9 cellular contexts compared by ENCODE assay signal in the genomic region with DNA sequence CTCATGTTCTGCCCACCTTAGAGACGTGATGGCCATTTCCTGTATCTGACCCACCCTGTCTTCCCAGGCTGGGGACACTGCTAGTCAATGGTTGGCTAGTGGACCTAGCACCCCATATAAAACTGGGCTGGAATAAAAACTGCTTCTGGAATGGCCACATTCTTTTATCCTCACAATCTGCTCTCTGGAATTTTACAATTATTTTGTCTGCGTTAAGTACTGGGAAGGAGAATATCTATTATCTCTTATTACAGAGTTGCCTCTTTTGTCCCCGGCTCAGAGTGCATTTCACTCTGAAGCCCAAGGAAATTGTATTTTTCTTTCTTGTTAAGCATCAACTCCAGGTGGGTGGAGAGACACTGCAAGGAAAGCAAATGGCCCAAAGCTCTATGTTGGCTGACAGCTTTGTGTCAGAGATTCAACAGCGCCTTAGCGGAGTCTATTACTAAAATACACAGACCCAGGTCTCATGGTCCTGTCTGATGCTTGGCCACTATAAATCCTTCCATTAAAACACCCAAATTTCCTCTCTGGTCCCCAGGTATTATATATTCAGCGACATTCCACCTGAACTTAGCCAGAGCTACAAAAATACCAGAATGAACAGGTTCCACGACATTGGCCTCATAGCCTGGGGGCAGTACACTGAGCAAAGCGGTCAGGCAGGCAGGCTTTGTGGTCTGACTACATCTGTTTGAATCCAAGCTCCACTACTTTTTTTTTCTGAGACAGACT.
A peak's percentile ranks its signal among the peaks of the same experiment; 100 is the strongest.
DNase-seq lines count a peak whose midpoint lies in the region; ATAC-seq and TF ChIP-seq lines count a peak whose summit lies in the region.
"Had no signal": no experiment of that assay in that cellular context is flagged by ENCODE, and none has a peak within 500 bp of the region (broad histone marks: within the 10 kb centered on the region; RNA-seq: fewer than 3 reads in every experiment).

No MANE protein-coding gene starts in this region.

- H3K36me3 Mint-ChIP-seq in mesothelial cell of epicardium: no peaks in the 10 kb centered on the region
- H3K36me3 Mint-ChIP-seq: stimulated activated naive B cell treated with anti-CD40 and anti-IgM and Interleukin-4, amounts not matched to agents 10 μg/mL and 1 μg/mL and 100 μg/mL, for 72 hours had no signal

- no peak for DNase-seq in right cardiac atrium
- no peak for DNase-seq in Right ventricle myocardium inferior (ENCODE audit: missing footprints)
- DNase-seq in breast epithelium (ENCODE audit: low spot score in 2 of 2): peak; percentile 83 to 87
- peak in 1 of 2 experiments; percentile 65 for DNase-seq in mesothelial cell of epicardium (ENCODE audit: low spot score in 2 of 2, unreplicated experiment in 2 of 2)
- DNase-seq in vagina (ENCODE audit: extremely low spot score in 2 of 2): no peak
- DNase-seq in omental fat pad (ENCODE audit: low spot score): no peak
- no peak for DNase-seq in dedifferentiated amniotic fluid mesenchymal stem cell (ENCODE audit: extremely low spot score)
- DNase-seq: stimulated activated naive B cell treated with anti-CD40 and anti-IgM and Interleukin-4, amounts not matched to agents 10 μg/mL and 1 μg/mL and 100 μg/mL, for 72 hours had no signal

- no peak for TF ChIP-seq POLR2A in breast epithelium (IDR thresholded peaks at IDR 0.05)
- no peak for TF ChIP-seq POLR2A in vagina (IDR thresholded peaks at IDR 0.05)

- H3K4me1 ChIP-seq in right cardiac atrium (ENCODE audit: control insufficient read depth, insufficient read depth, low read length) (peaks cover 12% of the 10 kb centered on the region), breast epithelium (peaks cover 4 to 7% of the 10 kb centered on the region in 2 donors), vagina (peaks cover 41% of the 10 kb centered on the region)

- WGBS in right cardiac atrium: 62% methylated on average over 8 of the region's 8 CpGs

- no peaks in the 10 kb centered on the region for H3K9me3 Mint-ChIP-seq in mesothelial cell of epicardium
- H3K9me3 Mint-ChIP-seq: stimulated activated naive B cell treated with anti-CD40 and anti-IgM and Interleukin-4, amounts not matched to agents 10 μg/mL and 1 μg/mL and 100 μg/mL, for 72 hours had no signal

- H3K4me3 Mint-ChIP-seq in mesothelial cell of epicardium: peak overlapping the region; percentile 75

- ATAC-seq in right cardiac atrium (no peak), Right ventricle myocardium inferior (no peak), omental fat pad (ENCODE audit: low FRiP score) (no peak), HG02610 (IDR thresholded peaks at IDR 0.05; ENCODE audit: unreplicated experiment) (no peak)

- H3K4me3 ChIP-seq in right cardiac atrium (ENCODE audit: low read length): peak overlapping the region; percentile 73
- H3K4me3 ChIP-seq in breast epithelium: peak overlapping the region in 2 of 3 donors; percentile 59 to 80
- H3K4me3 ChIP-seq in vagina: peak overlapping the region; percentile 39 to 43

- H3K27ac ChIP-seq in right cardiac atrium (ENCODE audit: low read length): peak overlapping the region; percentile 46
- H3K27ac ChIP-seq in breast epithelium: peak overlapping the region; percentile 55 to 73
- H3K27ac ChIP-seq in vagina: no peak overlapping the region

- H3K4me1 Mint-ChIP-seq in mesothelial cell of epicardium: peaks cover 76% of the 10 kb centered on the region

- peak overlapping the region; percentile 95 for H3K27ac Mint-ChIP-seq in mesothelial cell of epicardium
- H3K27ac Mint-ChIP-seq: stimulated activated naive B cell treated with anti-CD40 and anti-IgM and Interleukin-4, amounts not matched to agents 10 μg/mL and 1 μg/mL and 100 μg/mL, for 72 hours had no signal

- no peaks in the 10 kb centered on the region for H3K27me3 Mint-ChIP-seq in mesothelial cell of epicardium (ENCODE audit: low read depth)

- no peaks in the 10 kb centered on the region for H3K9me3 ChIP-seq in right cardiac atrium (ENCODE audit: control insufficient read depth, low read length)
- no peaks in the 10 kb centered on the region for H3K9me3 ChIP-seq in breast epithelium
- no peaks in the 10 kb centered on the region for H3K9me3 ChIP-seq in vagina

- TF ChIP-seq CTCF in breast epithelium (IDR thresholded peaks at IDR 0.05): no peak
- TF ChIP-seq CTCF in mesothelial cell of epicardium (IDR thresholded peaks at IDR 0.05; ENCODE audit: unreplicated experiment): no peak
- TF ChIP-seq CTCF in vagina (IDR thresholded peaks at IDR 0.05): no peak
- TF ChIP-seq CTCF in omental fat pad (IDR thresholded peaks at IDR 0.05): no peak

- intact Hi-C loops in right cardiac atrium (cut with DNase I) (no loop called here), Right ventricle myocardium inferior (cut with DNase I) (loop anchor here (5.0 kb wide), 2 partner anchors 36 to 64 kb away; no protein-coding TSS in a partner anchor), breast epithelium (cut with DNase I; ENCODE audit: low total_unique reads) (no loop called here), vagina (cut with DNase I) (no loop called here)

- H3K27me3 ChIP-seq in right cardiac atrium (ENCODE audit: control insufficient read depth, insufficient read depth) (no peaks in the 10 kb centered on the region), breast epithelium (no peaks in the 10 kb centered on the region), vagina (no peaks in the 10 kb centered on the region)

- H3K36me3 ChIP-seq in breast epithelium (no peaks in the 10 kb centered on the region), vagina (no peaks in the 10 kb centered on the region)

Comparison
In these comparisons a context has a peak if more than half of its experiments do, and no peak if none do; other contexts are left out.
1. DNase-seq: peak in breast epithelium (2 of 2); none in right cardiac atrium (0 of 3), Right ventricle myocardium inferior (single experiment), vagina (0 of 2), omental fat pad (single experiment) and dedifferentiated amniotic fluid mesenchymal stem cell (single experiment).
2. Peak in every context shown above with its lines, with median percentiles within 50 percentile points of each other: H3K4me3 ChIP-seq.